In the genomic region with DNA sequence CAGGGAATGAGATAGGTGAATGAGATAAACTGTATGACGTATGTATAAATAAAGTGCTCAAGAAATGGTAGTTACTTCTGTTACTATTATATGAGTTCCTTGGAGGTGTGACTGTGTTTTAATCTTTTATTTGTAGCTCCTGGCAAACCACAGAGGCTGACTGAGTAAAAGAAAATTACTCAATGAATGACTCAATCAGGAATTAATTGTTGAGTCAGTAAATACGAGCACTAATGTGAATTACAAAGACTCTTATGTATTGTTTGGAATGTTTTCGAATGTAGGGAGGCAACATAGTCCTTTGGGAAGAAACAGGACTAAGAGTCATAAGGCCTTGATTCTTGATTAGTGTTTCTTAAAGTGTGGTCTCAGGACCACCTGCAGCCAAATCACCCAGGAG, we compare ENCODE assay signal across 17 cellular contexts. TPM values are rescaled to one million over a fixed set of nuclear protein-coding genes. Genes with fewer than 3 reads are reported as not detected.
DNase-seq lines count a peak whose midpoint lies in the region; ATAC-seq and TF ChIP-seq lines count a peak whose summit lies in the region.
"Had no signal": no experiment of that assay in that cellular context is flagged by ENCODE, and none has a peak within 500 bp of the region (broad histone marks: within the 10 kb centered on the region; RNA-seq: fewer than 3 reads in every experiment).

No MANE protein-coding gene starts in this region.

- peaks cover 15% of the 10 kb centered on the region for H3K4me1 ChIP-seq in GM23338 (ENCODE audit: insufficient read depth)
- peaks cover 2 to 42% of the 10 kb centered on the region in 2 donors for H3K4me1 ChIP-seq in ascending aorta
- peaks cover 93% of the 10 kb centered on the region for H3K4me1 ChIP-seq in skeletal muscle satellite cell (ENCODE audit: control insufficient read depth, insufficient read depth, low read length)

- no peak overlapping the region for H2AFZ ChIP-seq in GM23338

- H3K27me3 ChIP-seq in GM23338 (ENCODE audit: insufficient read depth) (no peaks in the 10 kb centered on the region), ascending aorta (no peaks in the 10 kb centered on the region), skeletal muscle satellite cell (ENCODE audit: control insufficient read depth, insufficient read depth, low read length) (no peaks in the 10 kb centered on the region)
- H3K27me3 ChIP-seq: sigmoid colon had no signal

- H3K36me3 Mint-ChIP-seq in GM23338 (ENCODE audit: low read depth) = no peaks in the 10 kb centered on the region
- H3K36me3 Mint-ChIP-seq: naive B cell had no signal

- H3K4me3 Mint-ChIP-seq in GM23338 = no peak overlapping the region
- H3K4me3 Mint-ChIP-seq: CD4-positive, alpha-beta T cell; naive B cell had no signal

- peak; percentile 12 for DNase-seq in GM23338 (ENCODE audit: low spot score)
- DNase-seq in ascending aorta (ENCODE audit: low spot score in 2 of 2) = no peak
- peak; percentile 71 to 81 for DNase-seq in foreskin fibroblast
- DNase-seq in activated naive CD4-positive, alpha-beta T cell treated with Interleukin-2 at 50 U/mL for 16 hours = no peak
- DNase-seq in stimulated activated CD4-positive, alpha-beta T cell treated with anti-CD3 and anti-CD28 coated beads, Interleukin-4, amount 100 ng/mL, for 4 hours = no peak
- DNase-seq: activated CD4-positive, alpha-beta T cell treated with anti-CD3 and anti-CD28 coated beads, Interleukin-2, amount 50 U/mL, for 4 hours; caudate nucleus; CD4-positive, alpha-beta T cell; naive B cell; NCI-H1105; NCI-H446; RPMI8226; sigmoid colon had no signal

- no peak for ATAC-seq in GM23338
- ATAC-seq in GM18502 (IDR thresholded peaks at IDR 0.05; ENCODE audit: poor library complexity, unreplicated experiment) = no peak
- ATAC-seq in HG03280 (IDR thresholded peaks at IDR 0.05; ENCODE audit: unreplicated experiment) = no peak

- peaks cover 12% of the 10 kb centered on the region for H3K4me1 Mint-ChIP-seq in GM23338
- H3K4me1 Mint-ChIP-seq: naive B cell had no signal

- no peaks in the 10 kb centered on the region for H3K9me2 ChIP-seq in GM23338 (ENCODE audit: insufficient read depth)

- TF ChIP-seq CTCF in GM23338 (conservative IDR thresholded peaks at IDR 0.05; ENCODE audit: low read depth in 2 of 2) (no peak), ascending aorta (IDR thresholded peaks at IDR 0.05) (no peak), foreskin fibroblast (IDR thresholded peaks at IDR 0.05; ENCODE audit: low read depth, low read length) (no peak)

- H3K4me2 ChIP-seq in GM23338 (peak overlapping the region; percentile 18), skeletal muscle satellite cell (ENCODE audit: low read length) (peak overlapping the region; percentile 71)

- H3K27me3 Mint-ChIP-seq in GM23338 (ENCODE audit: insufficient read depth, low read depth, poor library complexity) = peaks cover 3% of the 10 kb centered on the region
- H3K27me3 Mint-ChIP-seq: CD4-positive, alpha-beta T cell had no signal

- H3K27ac ChIP-seq in GM23338 (ENCODE audit: low read depth) = no peak overlapping the region
- peak overlapping the region; percentile 42 to 56 for H3K27ac ChIP-seq in ascending aorta

- H3F3A ChIP-seq in GM23338 (replicated peaks; ENCODE audit: low read depth) = no peaks in the 10 kb centered on the region

- H3K27ac Mint-ChIP-seq in GM23338 = no peak overlapping the region
- H3K27ac Mint-ChIP-seq: activated T-helper 2 cell treated with anti-CD3 and anti-CD28 coated beads, Interferon-gamma antibody, Interleukin-2, Interleukin-4, amounts not matched to agents 10 μg/mL and 5 μg/mL and 100 μg/mL, durations not matched to agents 14 hours and 24 hours and 36 hours; CD4-positive, alpha-beta T cell; naive B cell had no signal

- H3K9me3 Mint-ChIP-seq in GM23338 = no peaks in the 10 kb centered on the region
- H3K9me3 Mint-ChIP-seq: activated T-helper 2 cell treated with anti-CD3 and anti-CD28 coated beads, Interferon-gamma antibody, Interleukin-2, Interleukin-4, amounts not matched to agents 10 μg/mL and 5 μg/mL and 100 μg/mL, durations not matched to agents 14 hours and 24 hours and 36 hours; CD4-positive, alpha-beta T cell had no signal

- H3K4me3 ChIP-seq in GM23338 = no peak overlapping the region
- no peak overlapping the region for H3K4me3 ChIP-seq in ascending aorta
- H3K4me3 ChIP-seq in foreskin fibroblast (ENCODE audit: low read depth in 1 of 2, low read length in 2 of 2) = no peak overlapping the region
- H3K4me3 ChIP-seq in skeletal muscle satellite cell (ENCODE audit: low read length) = no peak overlapping the region
- H3K4me3 ChIP-seq: sigmoid colon had no signal

- H3K9me3 ChIP-seq in ascending aorta = no peaks in the 10 kb centered on the region
- H3K9me3 ChIP-seq in skeletal muscle satellite cell (replicated peaks; ENCODE audit: low read length) = no peaks in the 10 kb centered on the region
- H3K9me3 ChIP-seq: sigmoid colon had no signal

- H3K36me3 ChIP-seq in GM23338 (ENCODE audit: insufficient read depth) (no peaks in the 10 kb centered on the region), ascending aorta (no peaks in the 10 kb centered on the region), skeletal muscle satellite cell (ENCODE audit: insufficient read depth, low read length) (peaks cover 86% of the 10 kb centered on the region)
- H3K36me3 ChIP-seq: sigmoid colon had no signal

- no peaks in the 10 kb centered on the region for H4K20me1 ChIP-seq in GM23338 (replicated peaks; ENCODE audit: insufficient read depth)

- peak overlapping the region; percentile 53 for H3K9ac ChIP-seq in skeletal muscle satellite cell (ENCODE audit: low read depth, low read length)

- intact Hi-C loops in ascending aorta (cut with DNase I) = no loop called here

- no peaks in the 10 kb centered on the region for H3K79me2 ChIP-seq in GM23338 (replicated peaks; ENCODE audit: insufficient read depth)

TF ChIP-seq in GM23338, 12 proteins besides CTCF, POLR2A, EP300 and RAD21 (continues in another document):
- TF ChIP-seq, protein P1, sequence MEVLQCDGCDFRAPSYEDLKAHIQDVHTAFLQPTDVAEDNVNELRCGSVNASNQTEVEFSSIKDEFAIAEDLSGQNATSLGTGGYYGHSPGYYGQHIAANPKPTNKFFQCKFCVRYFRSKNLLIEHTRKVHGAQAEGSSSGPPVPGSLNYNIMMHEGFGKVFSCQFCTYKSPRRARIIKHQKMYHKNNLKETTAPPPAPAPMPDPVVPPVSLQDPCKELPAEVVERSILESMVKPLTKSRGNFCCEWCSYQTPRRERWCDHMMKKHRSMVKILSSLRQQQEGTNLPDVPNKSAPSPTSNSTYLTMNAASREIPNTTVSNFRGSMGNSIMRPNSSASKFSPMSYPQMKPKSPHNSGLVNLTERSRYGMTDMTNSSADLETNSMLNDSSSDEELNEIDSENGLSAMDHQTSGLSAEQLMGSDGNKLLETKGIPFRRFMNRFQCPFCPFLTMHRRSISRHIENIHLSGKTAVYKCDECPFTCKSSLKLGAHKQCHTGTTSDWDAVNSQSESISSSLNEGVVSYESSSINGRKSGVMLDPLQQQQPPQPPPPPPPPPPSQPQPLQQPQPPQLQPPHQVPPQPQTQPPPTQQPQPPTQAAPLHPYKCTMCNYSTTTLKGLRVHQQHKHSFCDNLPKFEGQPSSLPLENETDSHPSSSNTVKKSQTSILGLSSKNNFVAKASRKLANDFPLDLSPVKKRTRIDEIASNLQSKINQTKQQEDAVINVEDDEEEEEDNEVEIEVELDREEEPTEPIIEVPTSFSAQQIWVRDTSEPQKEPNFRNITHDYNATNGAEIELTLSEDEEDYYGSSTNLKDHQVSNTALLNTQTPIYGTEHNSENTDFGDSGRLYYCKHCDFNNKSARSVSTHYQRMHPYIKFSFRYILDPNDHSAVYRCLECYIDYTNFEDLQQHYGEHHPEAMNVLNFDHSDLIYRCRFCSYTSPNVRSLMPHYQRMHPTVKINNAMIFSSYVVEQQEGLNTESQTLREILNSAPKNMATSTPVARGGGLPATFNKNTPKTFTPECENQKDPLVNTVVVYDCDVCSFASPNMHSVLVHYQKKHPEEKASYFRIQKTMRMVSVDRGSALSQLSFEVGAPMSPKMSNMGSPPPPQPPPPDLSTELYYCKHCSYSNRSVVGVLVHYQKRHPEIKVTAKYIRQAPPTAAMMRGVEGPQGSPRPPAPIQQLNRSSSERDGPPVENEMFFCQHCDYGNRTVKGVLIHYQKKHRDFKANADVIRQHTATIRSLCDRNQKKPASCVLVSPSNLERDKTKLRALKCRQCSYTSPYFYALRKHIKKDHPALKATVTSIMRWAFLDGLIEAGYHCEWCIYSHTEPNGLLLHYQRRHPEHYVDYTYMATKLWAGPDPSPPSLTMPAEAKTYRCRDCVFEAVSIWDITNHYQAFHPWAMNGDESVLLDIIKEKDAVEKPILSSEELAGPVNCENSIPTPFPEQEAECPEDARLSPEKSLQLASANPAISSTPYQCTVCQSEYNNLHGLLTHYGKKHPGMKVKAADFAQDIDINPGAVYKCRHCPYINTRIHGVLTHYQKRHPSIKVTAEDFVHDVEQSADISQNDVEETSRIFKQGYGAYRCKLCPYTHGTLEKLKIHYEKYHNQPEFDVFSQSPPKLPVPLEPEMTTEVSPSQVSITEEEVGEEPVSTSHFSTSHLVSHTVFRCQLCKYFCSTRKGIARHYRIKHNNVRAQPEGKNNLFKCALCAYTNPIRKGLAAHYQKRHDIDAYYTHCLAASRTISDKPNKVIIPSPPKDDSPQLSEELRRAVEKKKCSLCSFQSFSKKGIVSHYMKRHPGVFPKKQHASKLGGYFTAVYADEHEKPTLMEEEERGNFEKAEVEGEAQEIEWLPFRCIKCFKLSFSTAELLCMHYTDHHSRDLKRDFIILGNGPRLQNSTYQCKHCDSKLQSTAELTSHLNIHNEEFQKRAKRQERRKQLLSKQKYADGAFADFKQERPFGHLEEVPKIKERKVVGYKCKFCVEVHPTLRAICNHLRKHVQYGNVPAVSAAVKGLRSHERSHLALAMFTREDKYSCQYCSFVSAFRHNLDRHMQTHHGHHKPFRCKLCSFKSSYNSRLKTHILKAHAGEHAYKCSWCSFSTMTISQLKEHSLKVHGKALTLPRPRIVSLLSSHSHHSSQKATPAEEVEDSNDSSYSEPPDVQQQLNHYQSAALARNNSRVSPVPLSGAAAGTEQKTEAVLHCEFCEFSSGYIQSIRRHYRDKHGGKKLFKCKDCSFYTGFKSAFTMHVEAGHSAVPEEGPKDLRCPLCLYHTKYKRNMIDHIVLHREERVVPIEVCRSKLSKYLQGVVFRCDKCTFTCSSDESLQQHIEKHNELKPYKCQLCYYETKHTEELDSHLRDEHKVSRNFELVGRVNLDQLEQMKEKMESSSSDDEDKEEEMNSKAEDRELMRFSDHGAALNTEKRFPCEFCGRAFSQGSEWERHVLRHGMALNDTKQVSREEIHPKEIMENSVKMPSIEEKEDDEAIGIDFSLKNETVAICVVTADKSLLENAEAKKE (CRISPR knock-in tag; IDR thresholded peaks at IDR 0.05) = no peak
- no peak for TF ChIP-seq ZNF331 (CRISPR knock-in tag; IDR thresholded peaks at IDR 0.05; ENCODE audit: low read depth)
- TF ChIP-seq POLR2AphosphoS5 (IDR thresholded peaks at IDR 0.05; ENCODE audit: low read depth) = no peak
- TF ChIP-seq EZH2phosphoT487 (IDR thresholded peaks at IDR 0.05; ENCODE audit: unreplicated experiment) = no peak
- no peak for TF ChIP-seq NANOG (IDR thresholded peaks at IDR 0.05; ENCODE audit: borderline replicate concordance)

RNA-seq across cellular contexts. Expression of a gene that starts 51.1 kb away (rescaled TPM):
- total RNA-seq in GM23338 (2014; rRNA removed; shearing (Covaris generic)) = not detected in 2 replicates
- not detected in 2 replicates for polyA plus RNA-seq in GM23338 (2016; fragmentation: Nextera tagmentation; extraction: Ambion mirVana)
- not detected for total RNA-seq in ascending aorta
- 19.2 and 31.2 TPM in 2 replicates for total RNA-seq in skeletal muscle satellite cell (2012; rRNA removed)
- total RNA-seq: activated T-helper 2 cell treated with anti-CD3 and anti-CD28 coated beads, Interferon-gamma antibody, Interleukin-2, Interleukin-4, amounts not matched to agents 10 μg/mL and 5 μg/mL and 100 μg/mL, durations not matched to agents 14 hours and 24 hours and 36 hours; CD4-positive, alpha-beta T cell had no signal

Comparison
In these comparisons a context has a peak if more than half of its experiments do, and no peak if none do; other contexts are left out.
1. DNase-seq: peak in GM23338 (single experiment) and foreskin fibroblast (2 of 2); none in ascending aorta (0 of 2), activated naive CD4-positive, alpha-beta T cell treated with Interleukin-2 at 50 U/mL for 16 hours (single experiment) and stimulated activated CD4-positive, alpha-beta T cell treated with anti-CD3 and anti-CD28 coated beads, Interleukin-4, amount 100 ng/mL, for 4 hours (0 of 2).